ENCODE assay signal across 1 cellular context in genomic region chr17:57984936-57985674, GRCh38.
TF ChIP-seq lines count a peak whose summit lies in the region.

No MANE protein-coding gene starts in this region.

TF ChIP-seq in HCT116, 20 proteins besides CTCF, POLR2A, EP300 and RAD21 (continued from another document):
- TF ChIP-seq, protein P1, sequence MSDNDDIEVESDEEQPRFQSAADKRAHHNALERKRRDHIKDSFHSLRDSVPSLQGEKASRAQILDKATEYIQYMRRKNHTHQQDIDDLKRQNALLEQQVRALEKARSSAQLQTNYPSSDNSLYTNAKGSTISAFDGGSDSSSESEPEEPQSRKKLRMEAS (IDR thresholded peaks at IDR 0.05), result no peak
- TF ChIP-seq SP1 (IDR thresholded peaks at IDR 0.05; ENCODE audit: low read depth), result no peak
